ENCODE assay signal across 22 cellular contexts in genomic region chr4:122119739-122120138, GRCh38.
"Had no signal": no experiment of that assay in that cellular context is flagged by ENCODE, and none has a peak within 500 bp of the region (broad histone marks: within the 10 kb centered on the region; RNA-seq: fewer than 3 reads in every experiment).

No MANE protein-coding gene starts in this region.

- ATAC-seq: activated CD4-positive, CD25-positive, alpha-beta regulatory T cell treated with anti-CD3 and anti-CD28 coated beads, Interleukin-2, amount 50 U/mL, for 24 hours; activated CD8-positive, alpha-beta T cell treated with anti-CD3 and anti-CD28 coated beads for 36 hours; activated T-cell treated with anti-CD3 and anti-CD28 coated beads, Interleukin-2, amount 50 U/mL, for 72 hours; Panc1; T-cell had no signal

- H3K27me3 ChIP-seq: brain microvascular endothelial cell had no signal

- DNase-seq: activated CD4-positive, alpha-beta T cell treated with anti-CD3 and anti-CD28 coated beads for 4 hours; activated CD8-positive, alpha-beta memory T cell treated with anti-CD3 and anti-CD28 coated beads, Interleukin-2, amount 50 U/mL, for 4 hours; activated CD8-positive, alpha-beta T cell treated with anti-CD3 and anti-CD28 coated beads for 36 hours; activated gamma-delta T cell treated with Interleukin-2 at 50 U/mL for 16 hours; activated naive CD4-positive, alpha-beta T cell treated with anti-CD3 and anti-CD28 coated beads, Interleukin-2, amount 10 ng/mL, durations not matched to agents 7 days and 5 days; activated naive CD8-positive, alpha-beta T cell treated with anti-CD3 and anti-CD28 coated beads for 36 hours; activated T-cell treated with anti-CD3 and anti-CD28 coated beads, Interleukin-2, amount 50 U/mL, for 72 hours; brain microvascular endothelial cell; caudate nucleus; Karpas-422; NCI-H1048; NCI-H1417; NCI-H1930; NCI-H2171; NCI-H2227 treated with DMSO at 0.1 percent for 48 hours; NCI-H526; NCI-H774; SIG-M5; T-cell had no signal

- H3K4me3 ChIP-seq: SK-N-MC had no signal

- H3K36me3 ChIP-seq: brain microvascular endothelial cell had no signal
